18 cellular contexts compared by ENCODE assay signal in the genomic region with DNA sequence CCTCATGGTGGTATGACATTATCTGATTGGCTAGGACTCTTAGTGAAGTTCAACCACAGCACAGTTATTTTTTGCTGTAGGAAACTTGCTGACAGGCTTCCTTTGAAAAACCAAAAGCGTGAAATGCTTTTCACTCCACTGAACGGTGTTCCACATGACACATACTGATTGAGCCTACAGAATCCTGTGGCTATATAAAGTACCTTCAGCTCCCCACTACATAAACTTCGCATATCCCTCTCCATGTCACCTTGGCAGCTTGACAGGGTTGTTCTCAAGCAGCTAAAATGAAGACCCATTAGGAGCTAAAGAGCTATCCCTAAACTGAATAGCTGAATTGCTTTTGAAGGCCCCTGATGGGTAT.
A peak's percentile ranks its signal among the peaks of the same experiment; 100 is the strongest.
DNase-seq lines count a peak whose midpoint lies in the region; ATAC-seq and TF ChIP-seq lines count a peak whose summit lies in the region.
"Had no signal": no experiment of that assay in that cellular context is flagged by ENCODE, and none has a peak within 500 bp of the region (broad histone marks: within the 10 kb centered on the region; RNA-seq: fewer than 3 reads in every experiment).

No MANE protein-coding gene starts in this region.

- WGBS in right lobe of liver (ENCODE audit: insufficient coverage, low coverage, low lambda C conversion rate, missing lambda C conversion rate) = 3% methylated on average over 3 of the region's 3 CpGs

- no peaks in the 10 kb centered on the region for H3K9me3 Mint-ChIP-seq in MCF 10A (ENCODE audit: unreplicated experiment)
- H3K9me3 Mint-ChIP-seq: CD4-positive, alpha-beta T cell; HFFc6 had no signal

- peak overlapping the region in 9 of 11 experiments; percentile 21 to 72 (median 53); a peak in 18 of 22 replicates for H3K27ac ChIP-seq in BLaER1 treated with 17β-estradiol and CSF1 and Interleukin-3, amounts not matched to agents 10 nM and 100 nM
- peak overlapping the region; percentile 41 to 82 (median 78) for H3K27ac ChIP-seq in right lobe of liver
- H3K27ac ChIP-seq: Peyer's patch had no signal

- H3K36me3 Mint-ChIP-seq in MCF 10A (ENCODE audit: insufficient read depth, unreplicated experiment) = no peaks in the 10 kb centered on the region

- H4K20me1 ChIP-seq in BLaER1 treated with 17β-estradiol and CSF1 and Interleukin-3, amounts not matched to agents 10 nM and 100 nM = no peaks in the 10 kb centered on the region

- H3K4me2 ChIP-seq in BLaER1 treated with 17β-estradiol and CSF1 and Interleukin-3, amounts not matched to agents 10 nM and 100 nM = peak overlapping the region; percentile 67 to 89 (median 79)

- no peak overlapping the region for H3K27ac Mint-ChIP-seq in MCF 10A (ENCODE audit: low read depth, unreplicated experiment)
- H3K27ac Mint-ChIP-seq: CD4-positive, alpha-beta T cell; HFFc6 had no signal

- in situ Hi-C loops in KBM-7 (cut with MboI; ENCODE audit: low pct_unique_long_range_greater_than_20kb, low sequenced_read_pairs) = no loop called here

- no TSS peak for BruUV-seq in MCF 10A (replicated peaks; lab: Mats Ljungman, UMichigan)

- H3K36me3 ChIP-seq in BLaER1 treated with 17β-estradiol and CSF1 and Interleukin-3, amounts not matched to agents 10 nM and 100 nM = no peaks in the 10 kb centered on the region
- H3K36me3 ChIP-seq in right lobe of liver = no peaks in the 10 kb centered on the region
- H3K36me3 ChIP-seq: Peyer's patch had no signal

- POLR2A ChIA-PET in MCF 10A (lab: Yijun Ruan, JAX) = interaction anchor here (0.8 kb wide), 1 partner anchor 12 kb away, joined by 3 read pairs; no protein-coding TSS in a partner anchor

- H3K4me3 Mint-ChIP-seq in MCF 10A (ENCODE audit: unreplicated experiment) = no peak overlapping the region
- H3K4me3 Mint-ChIP-seq: CD4-positive, alpha-beta T cell; HFFc6 had no signal

- peak overlapping the region in 7 of 11 experiments; percentile 4 to 66 (median 29); a peak in 9 of 22 replicates for H3K9ac ChIP-seq in BLaER1 treated with 17β-estradiol and CSF1 and Interleukin-3, amounts not matched to agents 10 nM and 100 nM

- H3K4me1 ChIP-seq in BLaER1 treated with 17β-estradiol and CSF1 and Interleukin-3, amounts not matched to agents 10 nM and 100 nM = peaks cover 47 to 77% (median 71%) of the 10 kb centered on the region in 10 experiments
- peaks cover 0 to 36% (median 16%) of the 10 kb centered on the region in 4 donors for H3K4me1 ChIP-seq in right lobe of liver
- H3K4me1 ChIP-seq: Peyer's patch had no signal

- TF ChIP-seq POLR2A in right lobe of liver (IDR thresholded peaks at IDR 0.05) = no peak

- no peaks in the 10 kb centered on the region for H3K27me3 Mint-ChIP-seq in MCF 10A (ENCODE audit: insufficient read depth, unreplicated experiment)

- ATAC-seq in right lobe of liver = no peak
- no peak for ATAC-seq in GM21423 (IDR thresholded peaks at IDR 0.05; ENCODE audit: unreplicated experiment)

- peak; percentile 46 for DNase-seq in Jurkat, Clone E6-1 (ENCODE audit: low read depth, low spot score)
- DNase-seq in RPMI8226 = peak; percentile 63
- no peak for DNase-seq in right lobe of liver
- DNase-seq in C1 segment of cervical spinal cord (lab: John Stamatoyannopoulos, UW) = no peak
- DNase-seq in MCF 10A (ENCODE audit: unreplicated experiment) = no peak
- DNase-seq in KBM-7 = no peak
- DNase-seq: ACHN; AML-193; CD4-positive, alpha-beta T cell; HFFc6; NCI-H1417 treated with DMSO at 0.1 percent for 48 hours; NCI-H1930; NCI-H510A; NCI-H774; Peyer's patch; SIG-M5 had no signal

- no peaks in the 10 kb centered on the region for H3K4me1 Mint-ChIP-seq in MCF 10A (ENCODE audit: insufficient read depth, unreplicated experiment)

- H3K4me3 ChIP-seq in BLaER1 treated with 17β-estradiol and CSF1 and Interleukin-3, amounts not matched to agents 10 nM and 100 nM = peak overlapping the region in 4 of 10 experiments; percentile 3 to 24 (median 16); a peak in 3 of 20 replicates
- no peak overlapping the region for H3K4me3 ChIP-seq in Jurkat, Clone E6-1 (ENCODE audit: low read length)
- H3K4me3 ChIP-seq in right lobe of liver = no peak overlapping the region
- H3K4me3 ChIP-seq: Peyer's patch had no signal

- CTCF ChIA-PET in MCF 10A (lab: Yijun Ruan, JAX) = interaction anchor here (0.6 to 1.5 kb wide), 2 partner anchors 25 to 158 kb away, joined by 3 read pairs; no protein-coding TSS in a partner anchor

- H3K9me3 ChIP-seq in BLaER1 treated with 17β-estradiol and CSF1 and Interleukin-3, amounts not matched to agents 10 nM and 100 nM (replicated peaks in 1 of 11) = peaks cover 0 to 6% (median 0%) of the 10 kb centered on the region in 11 experiments; a peak in 4 of 22 replicates
- H3K9me3 ChIP-seq in right lobe of liver = no peaks in the 10 kb centered on the region
- H3K9me3 ChIP-seq: Peyer's patch had no signal

- no peaks in the 10 kb centered on the region for H3K27me3 ChIP-seq in BLaER1 treated with 17β-estradiol and CSF1 and Interleukin-3, amounts not matched to agents 10 nM and 100 nM
- no peaks in the 10 kb centered on the region for H3K27me3 ChIP-seq in right lobe of liver
- H3K27me3 ChIP-seq: Peyer's patch had no signal

- no peak for TF ChIP-seq CTCF in right lobe of liver (IDR thresholded peaks at IDR 0.05)
- no peak for TF ChIP-seq CTCF in MCF 10A (IDR thresholded peaks at IDR 0.05; ENCODE audit: unreplicated experiment)

- intact Hi-C loops in right lobe of liver (cut with DNase I) = no loop called here
- intact Hi-C loops in MCF 10A (cut with micrococcal nuclease) = loop anchor here (10.0 kb wide), 1 partner anchor 1864 kb away; no protein-coding TSS in a partner anchor

Comparison
In these comparisons a context has a peak if more than half of its experiments do, and no peak if none do; other contexts are left out.
1. DNase-seq: peak in Jurkat, Clone E6-1 (single experiment) and RPMI8226 (single experiment); none in right lobe of liver (0 of 3), C1 segment of cervical spinal cord (0 of 14), MCF 10A (single experiment) and KBM-7 (single experiment).